Comparison of ENCODE assay signal across 21 cellular contexts in genomic region chr6:150146436-150146835, GRCh38. TPM values are rescaled to one million over a fixed set of nuclear protein-coding genes. Genes with fewer than 3 reads are reported as not detected.
"Had no signal": no experiment of that assay in that cellular context is flagged by ENCODE, and none has a peak within 500 bp of the region (broad histone marks: within the 10 kb centered on the region; RNA-seq: fewer than 3 reads in every experiment).

No MANE protein-coding gene starts in this region.

- H3K36me3 ChIP-seq: ovary, upper lobe of right lung had no signal

- H3K9me3 ChIP-seq: mucosa of descending colon, ovary, psoas muscle, upper lobe of right lung had no signal

- H3K27ac Mint-ChIP-seq: stimulated activated naive CD8-positive, alpha-beta T cell treated with anti-CD3 and anti-CD28 coated beads, Interleukin-15, amount 100 ng/mL, for 72 hours; T-helper 17 cell had no signal

- H3K4me2 ChIP-seq: smooth muscle cell had no signal

- H3K27me3 ChIP-seq: ovary had no signal

- ATAC-seq: mucosa of descending colon; psoas muscle; sciatic nerve; stimulated activated naive CD8-positive, alpha-beta T cell treated with anti-CD3 and anti-CD28 coated beads, Interleukin-15, amount 100 ng/mL, for 72 hours; T-helper 17 cell; upper lobe of right lung had no signal

- H3K27ac ChIP-seq: ovary, upper lobe of right lung, VCaP had no signal

- H3K4me3 ChIP-seq: mucosa of descending colon, ovary, smooth muscle cell, upper lobe of right lung had no signal

- H3K4me3 Mint-ChIP-seq: activated T-cell treated with anti-CD3 and anti-CD28 coated beads, Interleukin-2, amount 50 U/mL, for 4 hours; stimulated activated naive CD8-positive, alpha-beta T cell treated with anti-CD3 and anti-CD28 coated beads, Interleukin-15, amount 100 ng/mL, for 72 hours; T-helper 17 cell had no signal

- DNase-seq: activated CD4-positive, alpha-beta T cell treated with anti-CD3 and anti-CD28 coated beads, Interleukin-2, amount 50 U/mL, for 1 hour; activated CD4-positive, CD25-positive, alpha-beta regulatory T cell treated with anti-CD3 and anti-CD28 coated beads, Interleukin-2, amount 50 U/mL, for 72 hours; activated CD8-positive, alpha-beta memory T cell treated with anti-CD3 and anti-CD28 coated beads, Interleukin-2, amount 50 U/mL, for 4 hours; activated effector memory CD4-positive, alpha-beta T cell treated with Interleukin-2 at 50 U/mL for 16 hours; activated naive CD4-positive, alpha-beta T cell treated with anti-CD3 and anti-CD28 coated beads, Interleukin-2, amount 50 U/mL, for 16 hours; activated T-cell treated with anti-CD3 and anti-CD28 coated beads, Interleukin-2, amount 50 U/mL, for 4 hours; aorta; foreskin melanocyte; mesenchymal stem cell; mucosa of descending colon; naive B cell; ovary; psoas muscle; stimulated activated CD4-positive, alpha-beta T cell treated with anti-CD3 and anti-CD28 coated beads, Interleukin-4, amount 100 ng/mL, for 1 hour; stimulated activated naive CD8-positive, alpha-beta T cell treated with anti-CD3 and anti-CD28 coated beads, Interleukin-15, amount 100 ng/mL, for 72 hours; T-helper 17 cell; upper lobe of right lung had no signal

- H3K9me3 Mint-ChIP-seq: activated T-cell treated with anti-CD3 and anti-CD28 coated beads, Interleukin-2, amount 50 U/mL, for 4 hours; naive B cell; stimulated activated naive CD8-positive, alpha-beta T cell treated with anti-CD3 and anti-CD28 coated beads, Interleukin-15, amount 100 ng/mL, for 72 hours had no signal

RNA-seq across cellular contexts. Expression of gene PPP1R14C, which starts 3.6 kb away (rescaled TPM):
- total RNA-seq: dermis microvascular lymphatic vessel endothelial cell, T-helper 17 cell had no signal
